23 cellular contexts compared by ENCODE assay signal in genomic region chr10:113656896-113657295, GRCh38. TPM values are rescaled to one million over a fixed set of nuclear protein-coding genes. Genes with fewer than 3 reads are reported as not detected.
"Had no signal": no experiment of that assay in that cellular context is flagged by ENCODE, and none has a peak within 500 bp of the region (broad histone marks: within the 10 kb centered on the region; RNA-seq: fewer than 3 reads in every experiment).

No MANE protein-coding gene starts in this region.

- H3K27ac ChIP-seq: HL-60, KMS-11, SJCRH30 had no signal

- H3K36me3 ChIP-seq: SJCRH30 had no signal

- H3K4me1 ChIP-seq: SJCRH30 had no signal

- DNase-seq: Kasumi-1, MM.1S, NCI-H1092 treated with DMSO at 0.1 percent for 48 hours, NCI-H1436, NCI-H1694 treated with DMSO at 0.1 percent for 48 hours, NCI-H2029, NCI-H2081 treated with DMSO at 0.1 percent for 48 hours, NCI-H2171, NCI-H226, NCI-H446, NCI-H510A, NCI-H524 treated with DMSO at 0.1 percent for 48 hours, NCI-H69, NCI-H774, RPMI8226, SHP77 treated with DMSO at 0.1 percent for 48 hours, SJCRH30 had no signal

- H3K27me3 ChIP-seq: SJCRH30 had no signal

- H3K4me3 ChIP-seq: K562, SJCRH30 had no signal

- H3K9me3 ChIP-seq: SJCRH30 had no signal

- ATAC-seq: K562, SK-N-SH treated with all-trans-retinoic acid at 6 μM for 48 hours had no signal

RNA-seq across cellular contexts. Expression of gene NRAP, which starts 6.9 kb away (rescaled TPM):
- total RNA-seq: K562, M059J, SJCRH30 had no signal
- polyA plus RNA-seq: IgD-negative memory B cell, K562 had no signal
